Comparison of ENCODE assay signal across 18 cellular contexts in genomic region chr14:78705989-78706388, GRCh38.
DNase-seq lines count a peak whose midpoint lies in the region; ATAC-seq, FAIRE-seq and TF ChIP-seq lines count a peak whose summit lies in the region.
"Had no signal": no experiment of that assay in that cellular context is flagged by ENCODE, and none has a peak within 500 bp of the region (broad histone marks: within the 10 kb centered on the region; RNA-seq: fewer than 3 reads in every experiment).

No MANE protein-coding gene starts in this region.

- peaks cover 6% of the 10 kb centered on the region for H3K9me3 Mint-ChIP-seq in neural crest cell
- H3K9me3 Mint-ChIP-seq: CD8-positive, alpha-beta T cell; GM23338 had no signal

- intact Hi-C loops in left colon (cut with DNase I, micrococcal nuclease) (no loop called here), HepG2 (cut with micrococcal nuclease; ENCODE audit: unreplicated experiment) (no loop called here)

- TF ChIP-seq EP300 in HepG2 (IDR thresholded peaks at IDR 0.05; ENCODE audit: low read depth in 2 of 2, low read length in 2 of 2), result no peak
- TF ChIP-seq EP300 in HepG2 (CRISPR knock-in tag; IDR thresholded peaks at IDR 0.05; ENCODE audit: borderline replicate concordance), result no peak

- in situ Hi-C loops in HepG2 (cut with HindIII; ENCODE audit: extremely low pct_ligation_motif_present, low pct_unique_long_range_greater_than_20kb), result no loop called here

- H3K4me1 Mint-ChIP-seq in neural crest cell, result peaks cover 43% of the 10 kb centered on the region
- H3K4me1 Mint-ChIP-seq: CD14-positive monocyte had no signal

- TF ChIP-seq CTCF in neural crest cell (conservative IDR thresholded peaks at IDR 0.05) (no peak), HepG2 (CRISPR knock-in tag; IDR thresholded peaks at IDR 0.05) (no peak)

- peak overlapping the region; percentile 70 for H3K27ac Mint-ChIP-seq in neural crest cell (ENCODE audit: unreplicated experiment)
- H3K27ac Mint-ChIP-seq: CD8-positive, alpha-beta T cell; GM23338 had no signal

- no peaks in the 10 kb centered on the region for H3K27me3 Mint-ChIP-seq in neural crest cell (ENCODE audit: low read depth)

- H3K27me3 ChIP-seq in HepG2 (ENCODE audit: control insufficient read depth in 1 of 2, insufficient read depth in 2 of 2, low read length in 2 of 2), result no peaks in the 10 kb centered on the region

- H3K27ac ChIP-seq in HepG2 (ENCODE audit: extremely low read length, insufficient read depth, low read length), result no peak overlapping the region
- H3K27ac ChIP-seq: 22Rv1 had no signal

- no peak for FAIRE-seq in HepG2 (lab: Jason Lieb, UNC)
- FAIRE-seq: G401.6, GM12891 had no signal

- no peaks in the 10 kb centered on the region for H3K36me3 ChIP-seq in HepG2 (replicated peaks in 1 of 2; ENCODE audit: control insufficient read depth in 1 of 2, insufficient read depth in 2 of 2, low read length in 2 of 2)

- H2AFZ ChIP-seq in HepG2 (ENCODE audit: low read length), result no peak overlapping the region
- H2AFZ ChIP-seq: GM23338 had no signal

- ATAC-seq in left colon (peak; percentile 88), HG03159 (IDR thresholded peaks at IDR 0.05; ENCODE audit: unreplicated experiment) (no peak), HepG2 (no peak)
- ATAC-seq: CD8-positive, alpha-beta T cell; GM23338 had no signal

- POLR2A ChIA-PET in HepG2 (lab: Yijun Ruan, JAX), result no interaction called here

- no peaks in the 10 kb centered on the region for H3K4me1 ChIP-seq in HepG2 (ENCODE audit: insufficient read depth, low read length)

- peak; percentile 36 for DNase-seq in DMS53 (lab: John Stamatoyannopoulos, UW)
- DNase-seq in DMS53 treated with DMSO at 0.1 percent for 48 hours (lab: John Stamatoyannopoulos, UW; ENCODE audit: unreplicated experiment), result no peak
- DNase-seq in left colon, result no peak
- DNase-seq in neural crest cell (ENCODE audit: low read depth, low spot score), result no peak
- DNase-seq in DMS153 treated with DMSO at 0.1 percent for 48 hours (lab: John Stamatoyannopoulos, UW; ENCODE audit: unreplicated experiment), result no peak
- DNase-seq in dedifferentiated amniotic fluid mesenchymal stem cell (ENCODE audit: extremely low spot score), result no peak
- no peak for DNase-seq in HepG2 (ENCODE audit: low spot score)
- DNase-seq: CD8-positive, alpha-beta T cell; COR-L47; DMS79 treated with DMSO at 0.1 percent for 48 hours; EL; H7 had no signal

- no peak overlapping the region for H3K9ac ChIP-seq in HepG2 (ENCODE audit: insufficient read depth, low read depth, low read length)

- H3K79me2 ChIP-seq in HepG2 (ENCODE audit: insufficient read depth, low read length), result no peaks in the 10 kb centered on the region

- H3K4me2 ChIP-seq in HepG2 (ENCODE audit: low read depth, low read length), result no peak overlapping the region
- H3K4me2 ChIP-seq: GM23338 had no signal

- H4K20me1 ChIP-seq in HepG2 (ENCODE audit: insufficient read depth, low read length), result no peaks in the 10 kb centered on the region

- no peaks in the 10 kb centered on the region for H3K36me3 Mint-ChIP-seq in neural crest cell (ENCODE audit: low read depth)
- H3K36me3 Mint-ChIP-seq: CD14-positive monocyte; CD8-positive, alpha-beta T cell had no signal

- H3K4me3 Mint-ChIP-seq in neural crest cell, result no peak overlapping the region
- H3K4me3 Mint-ChIP-seq: CD14-positive monocyte; CD8-positive, alpha-beta T cell; GM23338 had no signal

- CTCF ChIA-PET in HepG2 (lab: Yijun Ruan, JAX; ENCODE audit: low intra/inter-chr PET ratio, low total read pairs), result no interaction called here

- no TSS peak for BruUV-seq in HepG2 (replicated peaks; lab: Mats Ljungman, UMichigan)

- no peaks in the 10 kb centered on the region for H3K9me3 ChIP-seq in HepG2 (ENCODE audit: low read length)

- TF ChIP-seq RAD21 in HepG2 (CRISPR knock-in tag; IDR thresholded peaks at IDR 0.05), result no peak

- TF ChIP-seq POLR2A in HepG2 (IDR thresholded peaks at IDR 0.05; ENCODE audit: insufficient read depth in 1 of 2, low read depth in 2 of 2, low read length in 2 of 2), result no peak

- H3K4me3 ChIP-seq in HepG2 (replicated peaks in 1 of 3; ENCODE audit: insufficient read depth in 1 of 3, low read depth in 2 of 3, low read length in 3 of 3), result no peak overlapping the region
- H3K4me3 ChIP-seq: GM23338 had no signal

TF ChIP-seq in HepG2, 621 proteins besides CTCF, POLR2A, EP300 and RAD21:
- TF ChIP-seq HOXA5 (CRISPR knock-in tag; IDR thresholded peaks at IDR 0.05) (no peak), CC2D1A (CRISPR knock-in tag; IDR thresholded peaks at IDR 0.05) (no peak), ZNF414 (CRISPR knock-in tag; IDR thresholded peaks at IDR 0.05) (no peak), ZSCAN21 (CRISPR knock-in tag; IDR thresholded peaks at IDR 0.05; ENCODE audit: borderline replicate concordance) (no peak)
